29 cellular contexts compared by ENCODE assay signal in genomic region chr22:19961201-19961580, GRCh38. TPM values are rescaled to one million over a fixed set of nuclear protein-coding genes. Genes with fewer than 3 reads are reported as not detected.
DNase-seq lines count a peak whose midpoint lies in the region; ATAC-seq, FAIRE-seq and TF ChIP-seq lines count a peak whose summit lies in the region.
"Had no signal": no experiment of that assay in that cellular context is flagged by ENCODE, and none has a peak within 500 bp of the region (broad histone marks: within the 10 kb centered on the region; RNA-seq: fewer than 3 reads in every experiment).

No MANE protein-coding gene starts in this region.

- H3K4me1 ChIP-seq in left ventricle myocardium inferior: peaks cover 46% of the 10 kb centered on the region
- H3K4me1 ChIP-seq in RWPE2 (ENCODE audit: insufficient read depth, poor library complexity, severe bottlenecking): peaks cover 16% of the 10 kb centered on the region
- peaks cover 10 to 35% of the 10 kb centered on the region in 2 donors for H3K4me1 ChIP-seq in kidney (ENCODE audit: control insufficient read depth in 1 of 2, insufficient read depth in 1 of 2, low read depth in 1 of 2, low read length in 2 of 2)

- H3K36me3 ChIP-seq in left ventricle myocardium inferior: peaks cover 25% of the 10 kb centered on the region
- H3K36me3 ChIP-seq in RWPE2 (ENCODE audit: low read depth): peaks cover 21% of the 10 kb centered on the region
- peaks cover 0 to 3% of the 10 kb centered on the region in 2 donors for H3K36me3 ChIP-seq in kidney (ENCODE audit: control insufficient read depth in 1 of 2, insufficient read depth in 2 of 2, low read length in 2 of 2)
- peaks cover 52% of the 10 kb centered on the region for H3K36me3 ChIP-seq in WERI-Rb-1

- DNase-seq in Right ventricle myocardium inferior (ENCODE audit: missing footprints): peak; percentile 61
- DNase-seq in left ventricle myocardium inferior: no peak
- DNase-seq in RWPE2 (ENCODE audit: low spot score): peak; percentile 40
- peak; percentile 77 for DNase-seq in kidney
- no peak for DNase-seq in stimulated activated effector memory CD8-positive, alpha-beta T cell treated with anti-CD3 and anti-CD28 coated beads, Interleukin-12 subunit alpha, Interleukin-12 subunit beta, amount 100 ng/mL, for 72 hours (ENCODE audit: low spot score in 2 of 2)
- DNase-seq in NCI-H1048 (lab: John Stamatoyannopoulos, UW): no peak
- no peak for DNase-seq in H54 (ENCODE audit: insufficient read length, low spot score)
- DNase-seq in WERI-Rb-1: no peak
- DNase-seq: activated CD4-positive, alpha-beta T cell treated with anti-CD3 and anti-CD28 coated beads, Interleukin-2, amount 50 U/mL, for 4 hours; activated CD8-positive, alpha-beta memory T cell treated with anti-CD3 and anti-CD28 coated beads, Interleukin-2, amount 50 U/mL, for 48 hours; activated naive CD4-positive, alpha-beta T cell treated with anti-CD3 and anti-CD28 coated beads for 36 hours; amygdala; Caco-2; DMS79; effector CD4-positive, alpha-beta T cell; gastrocnemius medialis; GDM1; GM23248; NCI-H1105; NCI-H187 treated with DMSO at 0.1 percent for 48 hours; NCI-H2171; NCI-H82; nephron progenitor cell; Peyer's patch; stimulated activated CD4-positive, alpha-beta T cell treated with anti-CD3 and anti-CD28 coated beads, Interleukin-1b, Interleukin-23, amount 100 ng/mL, for 48 hours; T-helper 1 cell; testis had no signal

- H3K4me1 Mint-ChIP-seq in stimulated activated effector memory CD8-positive, alpha-beta T cell treated with anti-CD3 and anti-CD28 coated beads, Interleukin-12 subunit alpha, Interleukin-12 subunit beta, amount 100 ng/mL, for 72 hours: peaks cover 12% of the 10 kb centered on the region

- H3K9ac ChIP-seq in kidney (ENCODE audit: low read length in 2 of 2): no peak overlapping the region
- H3K9ac ChIP-seq: GM23248 had no signal

- H3K36me3 Mint-ChIP-seq in stimulated activated effector memory CD8-positive, alpha-beta T cell treated with anti-CD3 and anti-CD28 coated beads, Interleukin-12 subunit alpha, Interleukin-12 subunit beta, amount 100 ng/mL, for 72 hours: peaks cover 11% of the 10 kb centered on the region

- H3K27me3 ChIP-seq in left ventricle myocardium inferior (ENCODE audit: low read depth) (no peaks in the 10 kb centered on the region), RWPE2 (ENCODE audit: insufficient read depth, poor library complexity, severe bottlenecking) (no peaks in the 10 kb centered on the region), WERI-Rb-1 (ENCODE audit: insufficient read depth, low read depth, severe bottlenecking) (no peaks in the 10 kb centered on the region)
- H3K27me3 ChIP-seq: gastrocnemius medialis, Peyer's patch, testis had no signal

- no peaks in the 10 kb centered on the region for H3K9me3 ChIP-seq in left ventricle myocardium inferior (replicated peaks)
- no peaks in the 10 kb centered on the region for H3K9me3 ChIP-seq in RWPE2 (ENCODE audit: severe bottlenecking)
- no peaks in the 10 kb centered on the region for H3K9me3 ChIP-seq in kidney (ENCODE audit: control insufficient read depth in 1 of 2, low read length in 2 of 2)
- no peaks in the 10 kb centered on the region for H3K9me3 ChIP-seq in WERI-Rb-1 (ENCODE audit: severe bottlenecking)
- H3K9me3 ChIP-seq: Caco-2, gastrocnemius medialis, Peyer's patch, testis had no signal

- intact Hi-C loops in Right ventricle myocardium inferior (cut with DNase I) (loop anchor here (10.0 kb wide), 1 partner anchor 124 kb away; the partner anchor contains the start of gene DGCR8), left ventricle myocardium inferior (cut with micrococcal nuclease) (no loop called here), kidney (cut with DNase I) (no loop called here)

- TF ChIP-seq CTCF in left ventricle myocardium inferior (IDR thresholded peaks at IDR 0.05; ENCODE audit: borderline replicate concordance): no peak
- no peak for TF ChIP-seq CTCF in RWPE2 (IDR thresholded peaks at IDR 0.05; ENCODE audit: poor library complexity, severe bottlenecking)
- TF ChIP-seq CTCF in kidney (IDR thresholded peaks at IDR 0.05; ENCODE audit: borderline replicate concordance, extremely low read depth, insufficient read depth): no peak
- TF ChIP-seq CTCF in WERI-Rb-1 (IDR thresholded peaks at IDR 0.05; ENCODE audit: low read depth, low read length): no peak

- ATAC-seq in Right ventricle myocardium inferior: no peak
- ATAC-seq in RWPE2 (ENCODE audit: low read depth): no peak
- ATAC-seq in stimulated activated effector memory CD8-positive, alpha-beta T cell treated with anti-CD3 and anti-CD28 coated beads, Interleukin-12 subunit alpha, Interleukin-12 subunit beta, amount 100 ng/mL, for 72 hours: no peak

- H3K9me3 Mint-ChIP-seq in stimulated activated effector memory CD8-positive, alpha-beta T cell treated with anti-CD3 and anti-CD28 coated beads, Interleukin-12 subunit alpha, Interleukin-12 subunit beta, amount 100 ng/mL, for 72 hours: no peaks in the 10 kb centered on the region
- H3K9me3 Mint-ChIP-seq: activated naive CD4-positive, alpha-beta T cell treated with anti-CD3 and anti-CD28 coated beads for 36 hours; nephron progenitor cell; stimulated activated naive CD8-positive, alpha-beta T cell treated with anti-CD3 and anti-CD28 coated beads, Interleukin-15, Interleukin-2, amounts not matched to agents 100 ng/mL and 50 ng/mL, for 24 hours had no signal

- no peak overlapping the region for H3K4me3 ChIP-seq in left ventricle myocardium inferior
- H3K4me3 ChIP-seq in RWPE2 (ENCODE audit: severe bottlenecking): no peak overlapping the region
- no peak overlapping the region for H3K4me3 ChIP-seq in kidney (ENCODE audit: low read length in 2 of 2)
- H3K4me3 ChIP-seq in WERI-Rb-1 (ENCODE audit: low read depth, low read length): no peak overlapping the region
- H3K4me3 ChIP-seq: gastrocnemius medialis, GM23248, Peyer's patch, testis had no signal

- H3K4me3 Mint-ChIP-seq in stimulated activated effector memory CD8-positive, alpha-beta T cell treated with anti-CD3 and anti-CD28 coated beads, Interleukin-12 subunit alpha, Interleukin-12 subunit beta, amount 100 ng/mL, for 72 hours: no peak overlapping the region
- H3K4me3 Mint-ChIP-seq: activated naive CD4-positive, alpha-beta T cell treated with anti-CD3 and anti-CD28 coated beads for 36 hours; nephron progenitor cell; stimulated activated naive CD8-positive, alpha-beta T cell treated with anti-CD3 and anti-CD28 coated beads, Interleukin-15, Interleukin-2, amounts not matched to agents 100 ng/mL and 50 ng/mL, for 24 hours had no signal

- H3K27ac Mint-ChIP-seq in stimulated activated effector memory CD8-positive, alpha-beta T cell treated with anti-CD3 and anti-CD28 coated beads, Interleukin-12 subunit alpha, Interleukin-12 subunit beta, amount 100 ng/mL, for 72 hours: peak overlapping the region; percentile 74
- H3K27ac Mint-ChIP-seq: activated naive CD4-positive, alpha-beta T cell treated with anti-CD3 and anti-CD28 coated beads for 36 hours; nephron progenitor cell; stimulated activated naive CD8-positive, alpha-beta T cell treated with anti-CD3 and anti-CD28 coated beads, Interleukin-15, Interleukin-2, amounts not matched to agents 100 ng/mL and 50 ng/mL, for 24 hours had no signal

- H3K27ac ChIP-seq in left ventricle myocardium inferior (replicated peaks): no peak overlapping the region
- H3K27ac ChIP-seq in RWPE2 (ENCODE audit: poor library complexity, severe bottlenecking): peak overlapping the region; percentile 91
- H3K27ac ChIP-seq in kidney (ENCODE audit: low read depth in 2 of 2, low read length in 2 of 2): peak overlapping the region; percentile 32 to 41
- no peak overlapping the region; the same call in 1 of the 2 replicates for H3K27ac ChIP-seq in WERI-Rb-1
- H3K27ac ChIP-seq: gastrocnemius medialis, GM23248 had no signal

- no peak for TF ChIP-seq POLR2A in H54 (IDR thresholded peaks at IDR 0.05; ENCODE audit: low read depth, low read length)

- FAIRE-seq in kidney (lab: Jason Lieb, UNC) (no peak), H54 (lab: Jason Lieb, UNC) (no peak)
- FAIRE-seq: urothelium cell line had no signal

RNA-seq across cellular contexts. Expression of gene TXNRD2, which starts 19.6 kb away (rescaled TPM):
- total RNA-seq in Right ventricle myocardium inferior (40.9 TPM), left ventricle myocardium inferior (35.2 TPM), kidney (28.6 TPM)
- polyA plus RNA-seq in kidney (ENCODE audit: insufficient read depth, low read depth, low replicate concordance): 50.6 TPM

RNA-seq across cellular contexts. Expression of gene COMT, which starts 19.6 kb away (rescaled TPM):
- total RNA-seq in Right ventricle myocardium inferior: 104 TPM
- total RNA-seq in left ventricle myocardium inferior: 81.5 TPM
- total RNA-seq in kidney: 118 TPM
- 244 TPM for polyA plus RNA-seq in kidney (ENCODE audit: insufficient read depth, low read depth, low replicate concordance)

RNA-seq across cellular contexts. Expression of gene ARVCF, which starts 55.4 kb away (rescaled TPM):
- total RNA-seq in Right ventricle myocardium inferior (30.5 TPM), left ventricle myocardium inferior (25.4 TPM), kidney (21.9 TPM)
- 16.0 TPM for polyA plus RNA-seq in kidney (ENCODE audit: insufficient read depth, low read depth, low replicate concordance)

RNA-seq across cellular contexts. Expression of gene TANGO2, which starts 59.7 kb away (rescaled TPM):
- total RNA-seq in Right ventricle myocardium inferior (54.6 TPM), left ventricle myocardium inferior (71.7 TPM), kidney (27.7 TPM)
- polyA plus RNA-seq in kidney (ENCODE audit: insufficient read depth, low read depth, low replicate concordance): 37.3 TPM

Comparison
In these comparisons a context has a peak if more than half of its experiments do, and no peak if none do; other contexts are left out.
1. DNase-seq: peak in Right ventricle myocardium inferior (single experiment), RWPE2 (single experiment) and kidney (single experiment); none in left ventricle myocardium inferior (single experiment), stimulated activated effector memory CD8-positive, alpha-beta T cell treated with anti-CD3 and anti-CD28 coated beads, Interleukin-12 subunit alpha, Interleukin-12 subunit beta, amount 100 ng/mL, for 72 hours (0 of 2), NCI-H1048 (single experiment), H54 (single experiment) and WERI-Rb-1 (single experiment).
2. H3K27ac ChIP-seq: peak in RWPE2 (single experiment) and kidney (2 of 2); none in left ventricle myocardium inferior (single experiment) and WERI-Rb-1 (single experiment).